ENCODE assay signal across 17 cellular contexts in the genomic region with DNA sequence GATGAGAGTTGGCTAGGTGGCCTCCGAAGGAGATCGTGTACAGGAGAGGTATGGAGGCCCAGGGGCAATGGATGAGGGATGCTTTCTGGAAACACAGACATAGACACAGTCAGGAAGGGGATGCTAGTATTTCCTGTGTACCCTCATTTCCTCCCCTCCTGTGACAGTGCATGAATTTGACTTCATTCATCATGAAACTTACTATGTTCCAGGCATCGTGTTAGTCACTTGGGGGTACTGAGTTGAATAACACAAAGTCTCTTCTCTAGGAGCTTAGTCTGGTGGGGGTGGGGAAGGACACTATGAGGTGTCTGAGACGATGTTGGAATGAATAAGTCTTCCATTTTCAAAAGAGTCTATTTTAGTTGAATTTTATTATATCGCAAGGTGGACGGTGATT. TPM values are rescaled to one million over a fixed set of nuclear protein-coding genes. Genes with fewer than 3 reads are reported as not detected.
DNase-seq lines count a peak whose midpoint lies in the region; ATAC-seq and TF ChIP-seq lines count a peak whose summit lies in the region.
"Had no signal": no experiment of that assay in that cellular context is flagged by ENCODE, and none has a peak within 500 bp of the region (broad histone marks: within the 10 kb centered on the region; RNA-seq: fewer than 3 reads in every experiment).

No MANE protein-coding gene starts in this region.

- peaks cover 2% of the 10 kb centered on the region for H3K9me3 ChIP-seq in mammary epithelial cell (replicated peaks; ENCODE audit: insufficient read depth, low read length)
- H3K9me3 ChIP-seq: A549, Caco-2 had no signal

- no peak for ATAC-seq in omental fat pad (ENCODE audit: low FRiP score)
- ATAC-seq: A549; CD8-positive, alpha-beta T cell had no signal

- H3K27ac Mint-ChIP-seq in MCF 10A (ENCODE audit: low read depth, unreplicated experiment) (peak overlapping the region; percentile 19), neural crest cell (ENCODE audit: unreplicated experiment) (peak overlapping the region; percentile 69)
- H3K27ac Mint-ChIP-seq: B cell; CD4-positive, alpha-beta T cell; CD8-positive, alpha-beta T cell had no signal

- peaks cover 53% of the 10 kb centered on the region for H3K36me3 Mint-ChIP-seq in MCF 10A (ENCODE audit: insufficient read depth, unreplicated experiment)
- peaks cover 40% of the 10 kb centered on the region for H3K36me3 Mint-ChIP-seq in neural crest cell (ENCODE audit: low read depth)
- H3K36me3 Mint-ChIP-seq: CD8-positive, alpha-beta T cell had no signal

- H3K9me3 Mint-ChIP-seq in MCF 10A (ENCODE audit: unreplicated experiment) (peaks cover 8% of the 10 kb centered on the region), neural crest cell (peaks cover 9% of the 10 kb centered on the region)

- no peak overlapping the region for H3K27ac ChIP-seq in mammary epithelial cell (ENCODE audit: insufficient read depth, low read depth, low read length)
- H3K27ac ChIP-seq: 22Rv1; A549; BLaER1 treated with 17β-estradiol and CSF1 and Interleukin-3, amounts not matched to agents 10 nM and 100 nM; C4-2B had no signal

- BruUV-seq in MCF 10A (replicated peaks; lab: Mats Ljungman, UMichigan) (no TSS peak), mammary epithelial cell (replicated peaks; lab: Mats Ljungman, UMichigan) (no TSS peak)

- no peak overlapping the region for H3K4me2 ChIP-seq in mammary epithelial cell (ENCODE audit: insufficient read depth, low read depth, low read length)
- H3K4me2 ChIP-seq: A549 had no signal

- H3K36me3 ChIP-seq in mammary epithelial cell (ENCODE audit: insufficient read depth, low read length), result no peaks in the 10 kb centered on the region

- TF ChIP-seq CTCF in MCF 10A (IDR thresholded peaks at IDR 0.05; ENCODE audit: unreplicated experiment), result no peak
- no peak for TF ChIP-seq CTCF in mammary epithelial cell (conservative IDR thresholded peaks at IDR 0.05 in 1 of 2, IDR thresholded peaks at IDR 0.05 in 1 of 2; ENCODE audit: extremely low read depth in 1 of 2, insufficient read depth in 1 of 2, low read depth in 1 of 2, low read length in 2 of 2)
- no peak for TF ChIP-seq CTCF in neural crest cell (conservative IDR thresholded peaks at IDR 0.05)
- no peak for TF ChIP-seq CTCF in omental fat pad (IDR thresholded peaks at IDR 0.05)
- TF ChIP-seq CTCF in GM10266 (IDR thresholded peaks at IDR 0.05; ENCODE audit: control insufficient read depth, insufficient read depth, low read depth, missing control alignments), result no peak

- H3K4me3 Mint-ChIP-seq in MCF 10A (ENCODE audit: unreplicated experiment), result no peak overlapping the region
- H3K4me3 Mint-ChIP-seq in neural crest cell, result no peak overlapping the region
- H3K4me3 Mint-ChIP-seq: B cell; CD4-positive, alpha-beta T cell; CD8-positive, alpha-beta T cell had no signal

- in situ Hi-C loops in mammary epithelial cell (cut with MboI; ENCODE audit: low sequenced_read_pairs in 2 of 2), result no loop called here

- dilution Hi-C loops in mammary epithelial cell (cut with HindIII; ENCODE audit: low sequenced_read_pairs), result no loop called here

- CTCF ChIA-PET in MCF 10A (lab: Yijun Ruan, JAX) (interaction anchor here (0.7 kb wide), 1 partner anchor 282 kb away, joined by 4 read pairs; no protein-coding TSS in a partner anchor), mammary epithelial cell (lab: Charles Lee; ENCODE audit: low non-redundant PET) (no interaction called here)

- peaks cover 71% of the 10 kb centered on the region for H3K79me2 ChIP-seq in mammary epithelial cell (ENCODE audit: insufficient read depth, low read length)

- H3K27me3 ChIP-seq in mammary epithelial cell (ENCODE audit: insufficient read depth, low read length), result no peaks in the 10 kb centered on the region
- H3K27me3 ChIP-seq: BLaER1 treated with 17β-estradiol and CSF1 and Interleukin-3, amounts not matched to agents 10 nM and 100 nM had no signal

- no peak overlapping the region for H2AFZ ChIP-seq in mammary epithelial cell (ENCODE audit: low read depth, low read length)

- H3K4me1 Mint-ChIP-seq in MCF 10A (ENCODE audit: insufficient read depth, unreplicated experiment) (peaks cover 27% of the 10 kb centered on the region), neural crest cell (peaks cover 37% of the 10 kb centered on the region)
- H3K4me1 Mint-ChIP-seq: B cell had no signal

- H3K4me3 ChIP-seq in mammary epithelial cell (replicated peaks in 1 of 3; ENCODE audit: insufficient read depth in 1 of 3, low read depth in 2 of 3, low read length in 3 of 3), result no peak overlapping the region
- H3K4me3 ChIP-seq: A549; BLaER1 treated with 17β-estradiol and CSF1 and Interleukin-3, amounts not matched to agents 10 nM and 100 nM had no signal

- no peak for DNase-seq in MCF 10A (ENCODE audit: unreplicated experiment)
- no peak for DNase-seq in mammary epithelial cell
- no peak for DNase-seq in neural crest cell (ENCODE audit: low read depth, low spot score)
- no peak for DNase-seq in omental fat pad (ENCODE audit: low spot score)
- DNase-seq in GM10266 (ENCODE audit: extremely low spot score), result no peak
- DNase-seq: AML-193; Caco-2; Calu3; CD4-positive, alpha-beta T cell; CD8-positive, alpha-beta T cell; DMS79 treated with DMSO at 0.1 percent for 48 hours; GF-D8 had no signal

- POLR2A ChIA-PET in MCF 10A (lab: Yijun Ruan, JAX), result interaction anchor here (0.6 to 0.7 kb wide), 2 partner anchors 8 to 524 kb away, joined by 3 read pairs; no protein-coding TSS in a partner anchor

- H3K9ac ChIP-seq in mammary epithelial cell (ENCODE audit: insufficient read depth, low read length), result no peak overlapping the region
- H3K9ac ChIP-seq: BLaER1 treated with 17β-estradiol and CSF1 and Interleukin-3, amounts not matched to agents 10 nM and 100 nM had no signal

- H3K27me3 Mint-ChIP-seq in MCF 10A (ENCODE audit: insufficient read depth, unreplicated experiment), result no peaks in the 10 kb centered on the region
- H3K27me3 Mint-ChIP-seq in neural crest cell (ENCODE audit: low read depth), result no peaks in the 10 kb centered on the region

- 100% methylated on average over 6 of the region's 6 CpGs for WGBS in mammary epithelial cell (ENCODE audit: low coverage, missing lambda C conversion rate)

- H3K4me1 ChIP-seq in mammary epithelial cell (ENCODE audit: insufficient read depth, low read length), result no peaks in the 10 kb centered on the region
- H3K4me1 ChIP-seq: A549, Caco-2 had no signal

- intact Hi-C loops in MCF 10A (cut with micrococcal nuclease) (no loop called here), mammary epithelial cell (cut with micrococcal nuclease) (no loop called here)

- H4K20me1 ChIP-seq in mammary epithelial cell (ENCODE audit: insufficient read depth, low read length), result no peaks in the 10 kb centered on the region

RNA-seq across cellular contexts. Expression of gene LDLRAD3, which starts 32.6 kb away (rescaled TPM):
- total RNA-seq in MCF 10A (2022) (39.2 and 55.7 TPM in 2 replicates), mammary epithelial cell (10 to 100 TPM; 15.3 to 18.4 TPM), neural crest cell (30.1 and 33.8 TPM in 2 replicates), omental fat pad (10 to 100 TPM; 15.6 to 70.2 (median 25.7) TPM)
- polyA plus RNA-seq in mammary epithelial cell, result 11.5 TPM
- polyA minus RNA-seq in mammary epithelial cell, result 33.4 TPM
- total RNA-seq: B cell; CD8-positive, alpha-beta T cell had no signal
